Comparison of ENCODE assay signal across 7 cellular contexts in the genomic region with DNA sequence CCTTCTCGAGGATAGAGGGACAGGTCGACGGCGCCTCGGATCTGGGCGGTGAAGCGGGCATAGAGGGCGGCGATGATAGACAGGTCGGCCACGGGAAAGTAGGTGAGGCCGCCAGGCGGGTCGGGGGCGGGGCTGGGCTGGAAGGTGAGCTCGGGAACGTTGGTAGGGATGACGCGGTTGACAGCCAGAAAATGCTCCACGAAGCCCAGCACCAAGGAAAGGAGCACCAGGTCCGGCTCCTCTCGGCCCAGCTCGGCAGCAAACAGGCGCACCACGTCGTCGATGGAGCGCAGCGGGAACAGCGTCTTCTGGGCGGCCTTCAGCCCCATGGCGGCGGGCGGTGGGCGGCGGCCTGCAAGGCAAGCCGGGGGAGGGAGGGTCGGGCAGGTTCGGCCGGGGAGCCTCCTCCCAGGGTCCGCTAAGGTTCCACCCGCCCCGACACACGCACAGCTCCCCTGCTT. TPM values are rescaled to one million over a fixed set of nuclear protein-coding genes. Genes with fewer than 3 reads are reported as not detected.
A peak's percentile ranks its signal among the peaks of the same experiment; 100 is the strongest.
DNase-seq lines count a peak whose midpoint lies in the region; ATAC-seq and TF ChIP-seq lines count a peak whose summit lies in the region.

No MANE protein-coding gene starts in this region.

- no CpG with 5 or more reads among the region's 44 CpGs for whole genome bisulfite sequencing in iPS DF 6.9 (ENCODE audit: insufficient coverage, insufficient read length)

- H3K9me3 ChIP-seq in iPS DF 6.9 (ENCODE audit: control insufficient read depth, insufficient read depth, low read length): no peaks in the 10 kb centered on the region
- no peaks in the 10 kb centered on the region for H3K9me3 ChIP-seq in skeletal muscle tissue (ENCODE audit: control insufficient read depth in 3 of 3, low read length in 3 of 3)

- H3K9ac ChIP-seq in skeletal muscle tissue (ENCODE audit: low read depth in 1 of 3, low read length in 3 of 3): peak overlapping the region; percentile 67 to 82 (median 70)

- no peak for TF ChIP-seq CTCF in GM10248 (IDR thresholded peaks at IDR 0.05; ENCODE audit: control extremely low read depth, extremely low read depth, low read depth, missing control alignments)

- no peaks in the 10 kb centered on the region for H3K27me3 ChIP-seq in iPS DF 6.9 (ENCODE audit: control insufficient read depth, insufficient read depth, low read length)
- H3K27me3 ChIP-seq in skeletal muscle tissue (ENCODE audit: control insufficient read depth in 3 of 3, insufficient read depth in 3 of 3, low read length in 3 of 3): no peaks in the 10 kb centered on the region

- H3K4me1 ChIP-seq in iPS DF 6.9 (ENCODE audit: control insufficient read depth, insufficient read depth, low read length) (no peaks in the 10 kb centered on the region), skeletal muscle tissue (ENCODE audit: control insufficient read depth in 3 of 3, insufficient read depth in 3 of 3, low read length in 3 of 3) (peaks cover 10 to 12% (median 12%) of the 10 kb centered on the region in 3 donors)

- CTCF ChIA-PET in GM10248 (lab: Yijun Ruan, JAX): interaction anchor here (1.6 to 2.1 kb wide), 2 partner anchors 38 to 84 kb away, joined by 4 read pairs; no protein-coding TSS in a partner anchor

- POLR2A ChIA-PET in GM10248 (lab: Yijun Ruan, JAX): no interaction called here

- DNase-seq in GM10248 (ENCODE audit: extremely low spot score) (peak; percentile 40), LoVo (ENCODE audit: low spot score) (peak; percentile 31), iPS DF 6.9 (ENCODE audit: low read depth, low spot score) (no peak), AML-193 (lab: John Stamatoyannopoulos, UW) (no peak)

- H3K36me3 ChIP-seq in iPS DF 6.9 (ENCODE audit: control insufficient read depth, insufficient read depth, low read length): peaks cover 10% of the 10 kb centered on the region; the same call in 1 of the 2 replicates
- H3K36me3 ChIP-seq in skeletal muscle tissue (ENCODE audit: control insufficient read depth in 3 of 3, insufficient read depth in 3 of 3, low read length in 3 of 3): peaks cover 27 to 30% (median 29%) of the 10 kb centered on the region in 3 donors

- H3K4me3 ChIP-seq in iPS DF 6.9 (ENCODE audit: low read length) (peak overlapping the region; percentile 90), skeletal muscle tissue (ENCODE audit: low read length in 3 of 3) (peak overlapping the region; percentile 77 to 86 (median 79))

- ATAC-seq in HG02588 (IDR thresholded peaks at IDR 0.05; ENCODE audit: unreplicated experiment): no peak

- H3K27ac ChIP-seq in angular gyrus (ENCODE audit: low read depth, low read length): peak overlapping the region; percentile 72
- H3K27ac ChIP-seq in iPS DF 6.9 (ENCODE audit: low read length): no peak overlapping the region
- H3K27ac ChIP-seq in skeletal muscle tissue (ENCODE audit: low read depth, low read length): no peak overlapping the region

RNA-seq across cellular contexts. Expression of a gene that starts 0.5 kb away (rescaled TPM):
- total RNA-seq in skeletal muscle tissue: 7.3 TPM

RNA-seq across cellular contexts. Expression of a gene that starts 6.8 kb away (rescaled TPM):
- total RNA-seq in skeletal muscle tissue: 2.6 TPM

RNA-seq across cellular contexts. Expression of a gene that starts 31.5 kb away (rescaled TPM):
- total RNA-seq in skeletal muscle tissue: 102 TPM

RNA-seq across cellular contexts. Expression of a gene that starts 34.6 kb away (rescaled TPM):
- total RNA-seq in skeletal muscle tissue: under 0.01 TPM

RNA-seq across cellular contexts. Expression of a gene that starts 50.0 kb away (rescaled TPM):
- 291 TPM for total RNA-seq in skeletal muscle tissue

Comparison
In these comparisons a context has a peak if more than half of its experiments do, and no peak if none do; other contexts are left out.
1. DNase-seq: peak in GM10248 (single experiment) and LoVo (single experiment); none in iPS DF 6.9 (single experiment) and AML-193 (0 of 2).